Comparison of ENCODE assay signal across 8 cellular contexts in genomic region chr2:207165121-207166038, GRCh38. TPM values are rescaled to one million over a fixed set of nuclear protein-coding genes. Genes with fewer than 3 reads are reported as not detected.
DNase-seq lines count a peak whose midpoint lies in the region; ATAC-seq and TF ChIP-seq lines count a peak whose summit lies in the region.

Gene KLF7 (minus strand): TSS chr2:207165948. CDS start chr2:207165568, 380 bp downstream.

- intact Hi-C loops in HCT116 (cut with micrococcal nuclease) (loop anchor here (1.0 to 5.0 kb wide), 3 partner anchors 168 to 307 kb away; no protein-coding TSS in a partner anchor), left ventricle myocardium superior (cut with micrococcal nuclease) (no loop called here)

- H3K27me3 ChIP-seq in HCT116 (ENCODE audit: insufficient read depth, low read length) = no peaks in the 10 kb centered on the region

- H3K4me2 ChIP-seq in HCT116 (ENCODE audit: low read length) = peak within 1 kb of the TSS; percentile 89

- POLR2A ChIA-PET in HCT116 (lab: Charles Lee) = interaction anchor here (0.7 to 3.7 kb wide), 3 partner anchors 10 to 84 kb away, joined by 3 to 16 read pairs (median 4); no protein-coding TSS in a partner anchor

- peak within 1 kb of the TSS; percentile 98 for H3K27ac ChIP-seq in HCT116 (ENCODE audit: low read depth, low read length)
- peak within 1 kb of the TSS; percentile 100 for H3K27ac ChIP-seq in angular gyrus (ENCODE audit: low read depth, low read length)

- no peak for TF ChIP-seq RAD21 in HCT116 (IDR thresholded peaks at IDR 0.05; ENCODE audit: low read depth)

- H3K9me3 ChIP-seq in HCT116 (ENCODE audit: control insufficient read depth in 1 of 2, insufficient read depth in 1 of 2, low read depth in 1 of 2, low read length in 2 of 2) = no peaks in the 10 kb centered on the region

- peak within 1 kb of the TSS; percentile 49 to 67 for H3K4me3 ChIP-seq in HCT116 (replicated peaks in 1 of 2; ENCODE audit: low read depth in 1 of 2, low read length in 2 of 2)

- TF ChIP-seq CTCF in HCT116 (IDR thresholded peaks at IDR 0.05 in 2 of 3, conservative IDR thresholded peaks at IDR 0.05 in 1 of 3; ENCODE audit: borderline replicate concordance in 1 of 3, insufficient read depth in 1 of 3, low read depth in 2 of 3, low read length in 2 of 3) (no peak), progenitor cell of endocrine pancreas (IDR thresholded peaks at IDR 0.05; ENCODE audit: unreplicated experiment) (no peak)

- TF ChIP-seq POLR2A in HCT116 (IDR thresholded peaks at IDR 0.05; ENCODE audit: borderline replicate concordance, extremely low read depth, insufficient read depth, insufficient read length) = no peak

- H3K9ac ChIP-seq in HCT116 (ENCODE audit: low read length) = peak within 1 kb of the TSS; percentile 83

- RAD21 ChIA-PET in HCT116 (lab: Charles Lee; ENCODE audit: low non-redundant PET in 1 of 2, low total read pairs in 2 of 2, uncharacterized antibody in 2 of 2, unreplicated experiment in 2 of 2) = no interaction called here

- H3K36me3 ChIP-seq in HCT116 (ENCODE audit: control insufficient read depth in 1 of 2, insufficient read depth in 2 of 2, low read length in 2 of 2) = no peaks in the 10 kb centered on the region

- peak within 1 kb of the TSS; percentile 100 for H3K27ac Mint-ChIP-seq in progenitor cell of endocrine pancreas

- no peaks in the 10 kb centered on the region for H3K27me3 Mint-ChIP-seq in progenitor cell of endocrine pancreas

- H3K4me1 Mint-ChIP-seq in progenitor cell of endocrine pancreas (ENCODE audit: low read depth) = peaks cover 23% of the 10 kb centered on the region

- H4K20me1 ChIP-seq in HCT116 (ENCODE audit: insufficient read depth) = no peaks in the 10 kb centered on the region

- no peaks in the 10 kb centered on the region for H3K9me3 Mint-ChIP-seq in progenitor cell of endocrine pancreas (ENCODE audit: low read depth)

- H3K36me3 Mint-ChIP-seq in progenitor cell of endocrine pancreas (ENCODE audit: insufficient read depth) = no peaks in the 10 kb centered on the region

- no peak for ATAC-seq in HCT116
- ATAC-seq in left ventricle myocardium superior = peak; percentile 33
- ATAC-seq in GM19324 (IDR thresholded peaks at IDR 0.05; ENCODE audit: low FRiP score, unreplicated experiment) = no peak

- H3K4me3 Mint-ChIP-seq in progenitor cell of endocrine pancreas (ENCODE audit: low read depth) = peak within 1 kb of the TSS; percentile 94

- DNase-seq in Ammon's horn (ENCODE audit: low spot score) = peak; percentile 84
- DNase-seq in HCT116 (ENCODE audit: low read depth, low spot score) = no peak
- peak; percentile 43 for DNase-seq in SW480 (ENCODE audit: low spot score)
- DNase-seq in left ventricle myocardium superior = peak; percentile 67
- peak; percentile 30 for DNase-seq in progenitor cell of endocrine pancreas (ENCODE audit: low spot score, unreplicated experiment)
- DNase-seq in OCI-M2 (lab: John Stamatoyannopoulos, UW; ENCODE audit: unreplicated experiment) = no peak

- H2AFZ ChIP-seq in HCT116 (ENCODE audit: low read depth, low read length, poor library complexity, severe bottlenecking) = no peak within 1 kb of the TSS

- no peaks in the 10 kb centered on the region for H3K9me2 ChIP-seq in HCT116 (ENCODE audit: insufficient read depth)

- H3K79me2 ChIP-seq in HCT116 (ENCODE audit: insufficient read depth, low read length) = 0 out of 2 replicates have a peak, but pooled peaks cover 4% of the 10 kb centered on the region

- CTCF ChIA-PET in HCT116 (lab: Charles Lee) = interaction anchor here (0.6 kb wide), 1 partner anchor 172 kb away, joined by 3 read pairs; no protein-coding TSS in a partner anchor

- BruUV-seq in HCT116 (replicated peaks; lab: Mats Ljungman, UMichigan) = TSS peak; percentile 46

- H3K4me1 ChIP-seq in HCT116 (ENCODE audit: control insufficient read depth in 1 of 2, insufficient read depth in 2 of 2, low read length in 2 of 2) = peaks cover 24 to 54% of the 10 kb centered on the region in 2 experiments

TF ChIP-seq in HCT116, 20 proteins besides CTCF, POLR2A, EP300 and RAD21:
- TF ChIP-seq FOSL1 (IDR thresholded peaks at IDR 0.05; ENCODE audit: low read depth) = no peak
- no peak for TF ChIP-seq SRF (IDR thresholded peaks at IDR 0.05; ENCODE audit: low read depth)
- TF ChIP-seq YY1 (IDR thresholded peaks at IDR 0.05; ENCODE audit: extremely low read depth, insufficient replicate concordance, low read depth, low read length) = no peak
- no peak for TF ChIP-seq EGR1 (IDR thresholded peaks at IDR 0.05; ENCODE audit: low read depth)
- no peak for TF ChIP-seq ELF1 (IDR thresholded peaks at IDR 0.05; ENCODE audit: borderline replicate concordance, low read depth)
- no peak for TF ChIP-seq REST (IDR thresholded peaks at IDR 0.05; ENCODE audit: low read depth)
- TF ChIP-seq POLR2AphosphoS5 (IDR thresholded peaks at IDR 0.05; ENCODE audit: low read depth, low read length) = no peak
- no peak for TF ChIP-seq SP1 (IDR thresholded peaks at IDR 0.05; ENCODE audit: low read depth)
- TF ChIP-seq TCF7L2 (IDR thresholded peaks at IDR 0.05; ENCODE audit: borderline replicate concordance, extremely low read depth, insufficient read depth, insufficient read length) = no peak
- no peak for TF ChIP-seq CBX3 (IDR thresholded peaks at IDR 0.05; ENCODE audit: low read depth)
- TF ChIP-seq ZNF274 (IDR thresholded peaks at IDR 0.05; ENCODE audit: low read depth, low read length) = no peak

RNA-seq across cellular contexts. Expression of gene KLF7, which starts in this region (rescaled TPM):
- total RNA-seq in HCT116 (2021; ENCODE audit: unreplicated experiment) (15.4 TPM), left ventricle myocardium superior (22.2 TPM), progenitor cell of endocrine pancreas (26.6 and 27.1 TPM in 2 replicates)
- 9.5 and 10.0 TPM in 2 replicates for polyA plus RNA-seq in HCT116 (2012)

Comparison
In these comparisons a context has a peak if more than half of its experiments do, and no peak if none do; other contexts are left out.
1. DNase-seq: peak in Ammon's horn (single experiment), SW480 (single experiment), left ventricle myocardium superior (single experiment) and progenitor cell of endocrine pancreas (single experiment); none in HCT116 (single experiment) and OCI-M2 (single experiment).